Comparison of ENCODE assay signal across 1 cellular context in genomic region chr5:179504600-179505396, GRCh38.
TF ChIP-seq lines count a peak whose summit lies in the region.

No MANE protein-coding gene starts in this region.

TF ChIP-seq in HepG2, 621 proteins besides CTCF, POLR2A, EP300 and RAD21 (continued from another document and continues in another):
- TF ChIP-seq ZNF430 (CRISPR knock-in tag; IDR thresholded peaks at IDR 0.05) (no peak), ZNF672 (CRISPR knock-in tag; IDR thresholded peaks at IDR 0.05) (no peak), EEA1 (CRISPR knock-in tag; IDR thresholded peaks at IDR 0.05; ENCODE audit: borderline replicate concordance) (no peak), DRAP1 (CRISPR knock-in tag; IDR thresholded peaks at IDR 0.05) (peak; percentile 48; the same call in 1 of the 2 replicates), ZNF12 (CRISPR knock-in tag; IDR thresholded peaks at IDR 0.05) (no peak), MED13 (CRISPR knock-in tag; IDR thresholded peaks at IDR 0.05) (no peak), PCBP1 (IDR thresholded peaks at IDR 0.05; ENCODE audit: borderline replicate concordance, low read depth, low read length) (no peak), ZBTB8A (CRISPR knock-in tag; IDR thresholded peaks at IDR 0.05; ENCODE audit: borderline replicate concordance, low read depth) (no peak), ZFAT (CRISPR knock-in tag; conservative IDR thresholded peaks at IDR 0.05) (no peak), AHDC1 (CRISPR knock-in tag; IDR thresholded peaks at IDR 0.05; ENCODE audit: borderline replicate concordance) (no peak), CEBPZ (IDR thresholded peaks at IDR 0.05; ENCODE audit: low read length) (no peak), RFX5 (IDR thresholded peaks at IDR 0.05; ENCODE audit: low read depth, low read length) (no peak), TGIF2 (CRISPR knock-in tag; IDR thresholded peaks at IDR 0.05) (no peak), KDM6A (CRISPR knock-in tag; IDR thresholded peaks at IDR 0.05; ENCODE audit: low read depth) (peak; percentile 59; the same call in 1 of the 2 replicates), ZNF556 (CRISPR knock-in tag; IDR thresholded peaks at IDR 0.05; ENCODE audit: borderline replicate concordance) (no peak), TOPORS (CRISPR knock-in tag; IDR thresholded peaks at IDR 0.05) (no peak), ZNF547 (CRISPR knock-in tag; IDR thresholded peaks at IDR 0.05) (no peak), YEATS2 (CRISPR knock-in tag; IDR thresholded peaks at IDR 0.05; ENCODE audit: borderline replicate concordance) (no peak), ZIK1 (CRISPR knock-in tag; IDR thresholded peaks at IDR 0.05; ENCODE audit: borderline replicate concordance, low read depth) (no peak), ZNF747 (CRISPR knock-in tag; IDR thresholded peaks at IDR 0.05; ENCODE audit: borderline replicate concordance) (peak; percentile 60; the same call in 1 of the 2 replicates), TEAD2 (CRISPR knock-in tag; IDR thresholded peaks at IDR 0.05) (no peak), CCDC6 (CRISPR knock-in tag; IDR thresholded peaks at IDR 0.05) (0 out of 2 replicates have a peak, but pooled peaks have one; percentile 41), ZNF343 (CRISPR knock-in tag; IDR thresholded peaks at IDR 0.05) (no peak), AHR (CRISPR knock-in tag; IDR thresholded peaks at IDR 0.05) (no peak), NRL (CRISPR knock-in tag; IDR thresholded peaks at IDR 0.05; ENCODE audit: borderline replicate concordance) (no peak), FOXO1 (CRISPR knock-in tag; IDR thresholded peaks at IDR 0.05) (no peak), ZFP37 (CRISPR knock-in tag; IDR thresholded peaks at IDR 0.05; ENCODE audit: borderline replicate concordance) (no peak), REPIN1 (CRISPR knock-in tag; IDR thresholded peaks at IDR 0.05; ENCODE audit: borderline replicate concordance, low read depth) (peak; percentile 29; the same call in 1 of the 2 replicates), CREB1 (IDR thresholded peaks at IDR 0.05) (no peak), CREB1 (CRISPR knock-in tag; IDR thresholded peaks at IDR 0.05) (peak; percentile 39; the same call in 1 of the 2 replicates), ZNF138 (CRISPR knock-in tag; IDR thresholded peaks at IDR 0.05; ENCODE audit: low read depth) (no peak), PHF21A (CRISPR knock-in tag; IDR thresholded peaks at IDR 0.05) (peak; percentile 73), ZNF329 (CRISPR knock-in tag; IDR thresholded peaks at IDR 0.05; ENCODE audit: low read depth) (no peak), ZNF468 (CRISPR knock-in tag; IDR thresholded peaks at IDR 0.05) (no peak), ZNF772 (CRISPR knock-in tag; IDR thresholded peaks at IDR 0.05) (peak; percentile 59; the same call in 1 of the 2 replicates), MTF1 (CRISPR knock-in tag; IDR thresholded peaks at IDR 0.05) (no peak), HOXA5 (CRISPR knock-in tag; IDR thresholded peaks at IDR 0.05) (no peak), FOSL1 (CRISPR knock-in tag; IDR thresholded peaks at IDR 0.05; ENCODE audit: borderline replicate concordance) (no peak), RBM39 (IDR thresholded peaks at IDR 0.05; ENCODE audit: low read depth, low read length, poor library complexity, severe bottlenecking) (no peak), ZNF768 (CRISPR knock-in tag; IDR thresholded peaks at IDR 0.05) (peak; percentile 72), DPF2 (CRISPR knock-in tag; IDR thresholded peaks at IDR 0.05; ENCODE audit: borderline replicate concordance, low read depth) (no peak; the same call in 1 of the 2 replicates), BRD4 (CRISPR knock-in tag; IDR thresholded peaks at IDR 0.05) (no peak), ZNF652 (CRISPR knock-in tag; IDR thresholded peaks at IDR 0.05; ENCODE audit: borderline replicate concordance, low read depth) (no peak), ZNF746 (CRISPR knock-in tag; IDR thresholded peaks at IDR 0.05) (no peak; the same call in 1 of the 2 replicates), ERF (CRISPR knock-in tag; IDR thresholded peaks at IDR 0.05) (no peak), ZSCAN31 (CRISPR knock-in tag; IDR thresholded peaks at IDR 0.05; ENCODE audit: low read depth) (0 out of 2 replicates have a peak, but pooled peaks have one; percentile 68)
- TF ChIP-seq, protein P1, sequence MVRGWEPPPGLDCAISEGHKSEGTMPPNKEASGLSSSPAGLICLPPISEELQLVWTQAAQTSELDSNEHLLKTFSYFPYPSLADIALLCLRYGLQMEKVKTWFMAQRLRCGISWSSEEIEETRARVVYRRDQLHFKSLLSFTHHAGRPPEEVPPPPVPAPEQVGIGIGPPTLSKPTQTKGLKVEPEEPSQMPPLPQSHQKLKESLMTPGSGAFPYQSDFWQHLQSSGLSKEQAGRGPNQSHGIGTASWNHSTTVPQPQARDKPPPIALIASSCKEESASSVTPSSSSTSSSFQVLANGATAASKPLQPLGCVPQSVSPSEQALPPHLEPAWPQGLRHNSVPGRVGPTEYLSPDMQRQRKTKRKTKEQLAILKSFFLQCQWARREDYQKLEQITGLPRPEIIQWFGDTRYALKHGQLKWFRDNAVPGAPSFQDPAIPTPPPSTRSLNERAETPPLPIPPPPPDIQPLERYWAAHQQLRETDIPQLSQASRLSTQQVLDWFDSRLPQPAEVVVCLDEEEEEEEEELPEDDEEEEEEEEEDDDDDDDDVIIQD (CRISPR knock-in tag; IDR thresholded peaks at IDR 0.05; ENCODE audit: low read depth): no peak
- TF ChIP-seq, protein P2, sequence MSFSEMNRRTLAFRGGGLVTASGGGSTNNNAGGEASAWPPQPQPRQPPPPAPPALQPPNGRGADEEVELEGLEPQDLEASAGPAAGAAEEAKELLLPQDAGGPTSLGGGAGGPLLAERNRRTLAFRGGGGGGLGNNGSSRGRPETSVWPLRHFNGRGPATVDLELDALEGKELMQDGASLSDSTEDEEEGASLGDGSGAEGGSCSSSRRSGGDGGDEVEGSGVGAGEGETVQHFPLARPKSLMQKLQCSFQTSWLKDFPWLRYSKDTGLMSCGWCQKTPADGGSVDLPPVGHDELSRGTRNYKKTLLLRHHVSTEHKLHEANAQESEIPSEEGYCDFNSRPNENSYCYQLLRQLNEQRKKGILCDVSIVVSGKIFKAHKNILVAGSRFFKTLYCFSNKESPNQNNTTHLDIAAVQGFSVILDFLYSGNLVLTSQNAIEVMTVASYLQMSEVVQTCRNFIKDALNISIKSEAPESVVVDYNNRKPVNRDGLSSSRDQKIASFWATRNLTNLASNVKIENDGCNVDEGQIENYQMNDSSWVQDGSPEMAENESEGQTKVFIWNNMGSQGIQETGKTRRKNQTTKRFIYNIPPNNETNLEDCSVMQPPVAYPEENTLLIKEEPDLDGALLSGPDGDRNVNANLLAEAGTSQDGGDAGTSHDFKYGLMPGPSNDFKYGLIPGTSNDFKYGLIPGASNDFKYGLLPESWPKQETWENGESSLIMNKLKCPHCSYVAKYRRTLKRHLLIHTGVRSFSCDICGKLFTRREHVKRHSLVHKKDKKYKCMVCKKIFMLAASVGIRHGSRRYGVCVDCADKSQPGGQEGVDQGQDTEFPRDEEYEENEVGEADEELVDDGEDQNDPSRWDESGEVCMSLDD (CRISPR knock-in tag; IDR thresholded peaks at IDR 0.05; ENCODE audit: borderline replicate concordance): no peak
- TF ChIP-seq, protein P3, sequence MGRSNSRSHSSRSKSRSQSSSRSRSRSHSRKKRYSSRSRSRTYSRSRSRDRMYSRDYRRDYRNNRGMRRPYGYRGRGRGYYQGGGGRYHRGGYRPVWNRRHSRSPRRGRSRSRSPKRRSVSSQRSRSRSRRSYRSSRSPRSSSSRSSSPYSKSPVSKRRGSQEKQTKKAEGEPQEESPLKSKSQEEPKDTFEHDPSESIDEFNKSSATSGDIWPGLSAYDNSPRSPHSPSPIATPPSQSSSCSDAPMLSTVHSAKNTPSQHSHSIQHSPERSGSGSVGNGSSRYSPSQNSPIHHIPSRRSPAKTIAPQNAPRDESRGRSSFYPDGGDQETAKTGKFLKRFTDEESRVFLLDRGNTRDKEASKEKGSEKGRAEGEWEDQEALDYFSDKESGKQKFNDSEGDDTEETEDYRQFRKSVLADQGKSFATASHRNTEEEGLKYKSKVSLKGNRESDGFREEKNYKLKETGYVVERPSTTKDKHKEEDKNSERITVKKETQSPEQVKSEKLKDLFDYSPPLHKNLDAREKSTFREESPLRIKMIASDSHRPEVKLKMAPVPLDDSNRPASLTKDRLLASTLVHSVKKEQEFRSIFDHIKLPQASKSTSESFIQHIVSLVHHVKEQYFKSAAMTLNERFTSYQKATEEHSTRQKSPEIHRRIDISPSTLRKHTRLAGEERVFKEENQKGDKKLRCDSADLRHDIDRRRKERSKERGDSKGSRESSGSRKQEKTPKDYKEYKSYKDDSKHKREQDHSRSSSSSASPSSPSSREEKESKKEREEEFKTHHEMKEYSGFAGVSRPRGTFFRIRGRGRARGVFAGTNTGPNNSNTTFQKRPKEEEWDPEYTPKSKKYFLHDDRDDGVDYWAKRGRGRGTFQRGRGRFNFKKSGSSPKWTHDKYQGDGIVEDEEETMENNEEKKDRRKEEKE (IDR thresholded peaks at IDR 0.05): no peak
- TF ChIP-seq, protein P4, sequence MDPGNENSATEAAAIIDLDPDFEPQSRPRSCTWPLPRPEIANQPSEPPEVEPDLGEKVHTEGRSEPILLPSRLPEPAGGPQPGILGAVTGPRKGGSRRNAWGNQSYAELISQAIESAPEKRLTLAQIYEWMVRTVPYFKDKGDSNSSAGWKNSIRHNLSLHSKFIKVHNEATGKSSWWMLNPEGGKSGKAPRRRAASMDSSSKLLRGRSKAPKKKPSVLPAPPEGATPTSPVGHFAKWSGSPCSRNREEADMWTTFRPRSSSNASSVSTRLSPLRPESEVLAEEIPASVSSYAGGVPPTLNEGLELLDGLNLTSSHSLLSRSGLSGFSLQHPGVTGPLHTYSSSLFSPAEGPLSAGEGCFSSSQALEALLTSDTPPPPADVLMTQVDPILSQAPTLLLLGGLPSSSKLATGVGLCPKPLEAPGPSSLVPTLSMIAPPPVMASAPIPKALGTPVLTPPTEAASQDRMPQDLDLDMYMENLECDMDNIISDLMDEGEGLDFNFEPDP (CRISPR knock-in tag; conservative IDR thresholded peaks at IDR 0.05): 0 out of 2 replicates have a peak, but pooled peaks have one; percentile 14
